In genomic region chrX:2187352-2188115, GRCh38 we compare ENCODE assay signal across 17 cellular contexts.
A peak's percentile ranks its signal among the peaks of the same experiment; 100 is the strongest.
DNase-seq lines count a peak whose midpoint lies in the region; ATAC-seq and TF ChIP-seq lines count a peak whose summit lies in the region.
"Had no signal": no experiment of that assay in that cellular context is flagged by ENCODE, and none has a peak within 500 bp of the region (broad histone marks: within the 10 kb centered on the region; RNA-seq: fewer than 3 reads in every experiment).

No MANE protein-coding gene starts in this region.

- H3K4me3 Mint-ChIP-seq in GM23338, result no peak overlapping the region
- H3K4me3 Mint-ChIP-seq in progenitor cell of endocrine pancreas (ENCODE audit: low read depth), result no peak overlapping the region
- H3K4me3 Mint-ChIP-seq: B cell; CD4-positive, alpha-beta T cell had no signal

- H3K9me3 ChIP-seq in OCI-LY3 (ENCODE audit: insufficient read depth, low read length), result no peaks in the 10 kb centered on the region; the same call in 1 of the 2 replicates

- H4K5ac ChIP-seq in mesendoderm (ENCODE audit: low read length), result peak overlapping the region; percentile 3

- ATAC-seq in GM23338 (no peak), HG03521 (IDR thresholded peaks at IDR 0.05; ENCODE audit: unreplicated experiment) (no peak)

- H4K8ac ChIP-seq in mesendoderm (ENCODE audit: low read depth, low read length), result no peak overlapping the region

- H3K9ac ChIP-seq in OCI-LY3 (ENCODE audit: low read length) (no peak overlapping the region), mesendoderm (ENCODE audit: low read length) (peak overlapping the region; percentile 42)
- H3K9ac ChIP-seq: GM23248 had no signal

- no peaks in the 10 kb centered on the region; the same call in 1 of the 2 replicates for H3F3A ChIP-seq in GM23338 (replicated peaks; ENCODE audit: low read depth)

- H3K4me1 Mint-ChIP-seq in GM23338, result peaks cover 18% of the 10 kb centered on the region
- peaks cover 4% of the 10 kb centered on the region for H3K4me1 Mint-ChIP-seq in progenitor cell of endocrine pancreas (ENCODE audit: low read depth)
- H3K4me1 Mint-ChIP-seq: B cell had no signal

- H2BK15ac ChIP-seq in mesendoderm (replicated peaks; ENCODE audit: low read depth), result peak overlapping the region; percentile 47

- no CpG with 5 or more reads among the region's 15 CpGs for WGBS in mesendoderm (ENCODE audit: extremely low coverage, insufficient coverage, low lambda C conversion rate)

- peak overlapping the region; percentile 79 for H3K56ac ChIP-seq in mesendoderm (ENCODE audit: low read length)

- H3K4ac ChIP-seq in mesendoderm (ENCODE audit: low read depth, low read length), result peak overlapping the region; percentile 50

- H3K4me3 ChIP-seq in GM23338, result no peak overlapping the region
- peak overlapping the region; percentile 24; the same call in 1 of the 2 replicates for H3K4me3 ChIP-seq in OCI-LY3 (ENCODE audit: low read length)
- no peak overlapping the region for H3K4me3 ChIP-seq in mesendoderm (ENCODE audit: low read length)
- H3K4me3 ChIP-seq: GM23248 had no signal

- H3K18ac ChIP-seq in mesendoderm (ENCODE audit: low read length), result peak overlapping the region; percentile 85

- TF ChIP-seq CTCF in GM23338 (conservative IDR thresholded peaks at IDR 0.05; ENCODE audit: low read depth in 2 of 2) (no peak), OCI-LY3 (IDR thresholded peaks at IDR 0.05; ENCODE audit: low read depth, low read length) (no peak), progenitor cell of endocrine pancreas (IDR thresholded peaks at IDR 0.05; ENCODE audit: unreplicated experiment) (no peak)

- 0 out of 2 replicates have a peak overlapping the region, but pooled peaks have one; percentile 68 for H3K27ac Mint-ChIP-seq in GM23338
- H3K27ac Mint-ChIP-seq in progenitor cell of endocrine pancreas, result peak overlapping the region; percentile 71
- H3K27ac Mint-ChIP-seq: B cell; CD4-positive, alpha-beta T cell had no signal

- no peak overlapping the region for H2BK120ac ChIP-seq in mesendoderm (ENCODE audit: low read depth, low read length)

- H2AFZ ChIP-seq in GM23338, result peak overlapping the region; percentile 76; the same call in 1 of the 2 replicates
- peak overlapping the region; percentile 87; the same call in 1 of the 2 replicates for H2AFZ ChIP-seq in OCI-LY3 (ENCODE audit: low read depth, low read length)
- H2AFZ ChIP-seq: GM23248 had no signal

- H3K79me1 ChIP-seq in mesendoderm (ENCODE audit: low read length), result no peaks in the 10 kb centered on the region

- H3K79me2 ChIP-seq in GM23338 (replicated peaks; ENCODE audit: insufficient read depth), result no peaks in the 10 kb centered on the region
- H3K79me2 ChIP-seq in OCI-LY3 (ENCODE audit: low read length), result no peaks in the 10 kb centered on the region; the same call in 1 of the 2 replicates
- no peaks in the 10 kb centered on the region for H3K79me2 ChIP-seq in mesendoderm (ENCODE audit: control insufficient read depth, insufficient read depth, low read length)

- no peaks in the 10 kb centered on the region for H3K36me3 ChIP-seq in GM23338 (ENCODE audit: insufficient read depth)
- H3K36me3 ChIP-seq in OCI-LY3 (replicated peaks; ENCODE audit: low read depth, low read length), result peaks cover 16% of the 10 kb centered on the region
- H3K36me3 ChIP-seq in mesendoderm (ENCODE audit: control insufficient read depth, insufficient read depth, low read length), result no peaks in the 10 kb centered on the region

- peak overlapping the region; percentile 31 for H2BK5ac ChIP-seq in mesendoderm (ENCODE audit: low read length)

- peaks cover 22% of the 10 kb centered on the region for H3K9me3 Mint-ChIP-seq in GM23338
- peaks cover 13% of the 10 kb centered on the region for H3K9me3 Mint-ChIP-seq in progenitor cell of endocrine pancreas (ENCODE audit: low read depth)

- peaks cover 16% of the 10 kb centered on the region for H3K4me1 ChIP-seq in GM23338 (ENCODE audit: insufficient read depth)
- peaks cover 31% of the 10 kb centered on the region for H3K4me1 ChIP-seq in OCI-LY3 (ENCODE audit: low read length)
- H3K4me1 ChIP-seq in mesendoderm (ENCODE audit: control insufficient read depth, low read depth, low read length), result peaks cover 15% of the 10 kb centered on the region

- no peaks in the 10 kb centered on the region for H4K20me1 ChIP-seq in GM23338 (replicated peaks; ENCODE audit: insufficient read depth)
- no peaks in the 10 kb centered on the region for H4K20me1 ChIP-seq in OCI-LY3 (ENCODE audit: insufficient read depth, low read length)

- no peaks in the 10 kb centered on the region for H3K9me2 ChIP-seq in GM23338 (ENCODE audit: insufficient read depth)

- H3K4me2 ChIP-seq in GM23338 (no peak overlapping the region), OCI-LY3 (ENCODE audit: low read length) (peak overlapping the region; percentile 33), mesendoderm (ENCODE audit: low read length) (no peak overlapping the region)

- H3K27me3 Mint-ChIP-seq in GM23338 (ENCODE audit: insufficient read depth, low read depth, poor library complexity), result peaks cover 14% of the 10 kb centered on the region
- no peaks in the 10 kb centered on the region for H3K27me3 Mint-ChIP-seq in progenitor cell of endocrine pancreas
- H3K27me3 Mint-ChIP-seq: B cell; CD4-positive, alpha-beta T cell had no signal

- H3K27me3 ChIP-seq in GM23338 (ENCODE audit: insufficient read depth) (no peaks in the 10 kb centered on the region), OCI-LY3 (ENCODE audit: low read depth, low read length) (no peaks in the 10 kb centered on the region), mesendoderm (ENCODE audit: insufficient read depth, low read length, poor library complexity) (no peaks in the 10 kb centered on the region)

- DNase-seq in GM23338 (ENCODE audit: low spot score) (no peak), mesendoderm (no peak), progenitor cell of endocrine pancreas (ENCODE audit: low spot score, unreplicated experiment) (no peak), NCI-H1092 (lab: John Stamatoyannopoulos, UW) (no peak), NCI-H1048 (lab: John Stamatoyannopoulos, UW) (no peak), T1000 (lab: John Stamatoyannopoulos, UW) (no peak)
- DNase-seq: C1 segment of cervical spinal cord; Calu3; CD4-positive, alpha-beta T cell; DMS 273 treated with DMSO at 0.1 percent for 48 hours; DMS79; GM23248; H9; KBM-7 had no signal

- peak overlapping the region; percentile 9 for H2AK5ac ChIP-seq in mesendoderm (ENCODE audit: low read length)

- H3K36me3 Mint-ChIP-seq in GM23338 (ENCODE audit: low read depth) (peaks cover 26% of the 10 kb centered on the region), progenitor cell of endocrine pancreas (ENCODE audit: insufficient read depth) (peaks cover 16% of the 10 kb centered on the region)

- H3K23ac ChIP-seq in mesendoderm (ENCODE audit: low read length), result no peak overlapping the region

- H3K27ac ChIP-seq in GM23338 (ENCODE audit: low read depth) (0 out of 2 replicates have a peak overlapping the region, but pooled peaks have one; percentile 53), OCI-LY3 (ENCODE audit: low read length) (peak overlapping the region; percentile 91), mesendoderm (ENCODE audit: low read depth, low read length) (peak overlapping the region; percentile 59)
- H3K27ac ChIP-seq: GM23248 had no signal

TF ChIP-seq in GM23338, 12 proteins besides CTCF, POLR2A, EP300 and RAD21:
- no peak for TF ChIP-seq POLR2AphosphoS5 (IDR thresholded peaks at IDR 0.05; ENCODE audit: low read depth)
- TF ChIP-seq NANOG (IDR thresholded peaks at IDR 0.05; ENCODE audit: borderline replicate concordance), result no peak
- TF ChIP-seq EZH2phosphoT487 (IDR thresholded peaks at IDR 0.05; ENCODE audit: unreplicated experiment), result no peak
- TF ChIP-seq STAT1 (IDR thresholded peaks at IDR 0.05; ENCODE audit: unreplicated experiment), result no peak
- TF ChIP-seq, protein P1, sequence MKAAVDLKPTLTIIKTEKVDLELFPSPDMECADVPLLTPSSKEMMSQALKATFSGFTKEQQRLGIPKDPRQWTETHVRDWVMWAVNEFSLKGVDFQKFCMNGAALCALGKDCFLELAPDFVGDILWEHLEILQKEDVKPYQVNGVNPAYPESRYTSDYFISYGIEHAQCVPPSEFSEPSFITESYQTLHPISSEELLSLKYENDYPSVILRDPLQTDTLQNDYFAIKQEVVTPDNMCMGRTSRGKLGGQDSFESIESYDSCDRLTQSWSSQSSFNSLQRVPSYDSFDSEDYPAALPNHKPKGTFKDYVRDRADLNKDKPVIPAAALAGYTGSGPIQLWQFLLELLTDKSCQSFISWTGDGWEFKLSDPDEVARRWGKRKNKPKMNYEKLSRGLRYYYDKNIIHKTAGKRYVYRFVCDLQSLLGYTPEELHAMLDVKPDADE (IDR thresholded peaks at IDR 0.05), result no peak
- TF ChIP-seq CREB1 (CRISPR knock-in tag; IDR thresholded peaks at IDR 0.05; ENCODE audit: low read depth), result no peak
- TF ChIP-seq REST (IDR thresholded peaks at IDR 0.05; ENCODE audit: unreplicated experiment), result no peak
